In genomic region chr16:27198451-27199234, GRCh38 we compare ENCODE assay signal across 1 cellular context.
A peak's percentile ranks its signal among the peaks of the same experiment; 100 is the strongest.
TF ChIP-seq lines count a peak whose summit lies in the region.

No MANE protein-coding gene starts in this region.

TF ChIP-seq in K562, 482 proteins besides CTCF, POLR2A, EP300 and RAD21 (continued from another document and continues in another):
- no peak for TF ChIP-seq RBFOX2 (IDR thresholded peaks at IDR 0.05; ENCODE audit: low read depth, low read length)
- peak; percentile 35; the same call in 1 of the 2 replicates for TF ChIP-seq MGA (IDR thresholded peaks at IDR 0.05)
- peak; percentile 62; the same call in 1 of the 2 replicates for TF ChIP-seq DDX20 (tag; IDR thresholded peaks at IDR 0.05; ENCODE audit: low read depth)
- no peak for TF ChIP-seq ZNF184 (CRISPR knock-in tag; IDR thresholded peaks at IDR 0.05)
- TF ChIP-seq MAFF (IDR thresholded peaks at IDR 0.05; ENCODE audit: low read length): no peak
- no peak for TF ChIP-seq GATAD2A (IDR thresholded peaks at IDR 0.05)
- TF ChIP-seq SPI1 (IDR thresholded peaks at IDR 0.05; ENCODE audit: borderline replicate concordance, low read depth, low read length): no peak
- no peak for TF ChIP-seq ZNF507 (tag; conservative IDR thresholded peaks at IDR 0.05)
- no peak for TF ChIP-seq NCOR1 (IDR thresholded peaks at IDR 0.05)
- TF ChIP-seq NRF1 (conservative IDR thresholded peaks at IDR 0.05 in 1 of 2, IDR thresholded peaks at IDR 0.05 in 1 of 2): peak; percentile 36 to 57; a peak in 3 of 4 replicates
- no peak for TF ChIP-seq ZNF785 (CRISPR knock-in tag; IDR thresholded peaks at IDR 0.05)
- no peak for TF ChIP-seq BCL6 (CRISPR knock-in tag; IDR thresholded peaks at IDR 0.05)
- peak; percentile 83 for TF ChIP-seq ZNF644 (tag; IDR thresholded peaks at IDR 0.05; ENCODE audit: low read depth)
- TF ChIP-seq ZNF197 (CRISPR knock-in tag; IDR thresholded peaks at IDR 0.05; ENCODE audit: low read depth): no peak; the same call in 1 of the 2 replicates
- no peak; the same call in 1 of the 2 replicates for TF ChIP-seq ZC3H11A (IDR thresholded peaks at IDR 0.05; ENCODE audit: low read depth, low read length)
- TF ChIP-seq FOXP4 (CRISPR knock-in tag; IDR thresholded peaks at IDR 0.05; ENCODE audit: borderline replicate concordance): no peak
- no peak for TF ChIP-seq FUS (optimal IDR thresholded peaks at IDR 0.05; ENCODE audit: low read depth, low read length)
- no peak for TF ChIP-seq BRF1 (IDR thresholded peaks at IDR 0.05; ENCODE audit: borderline replicate concordance, extremely low read depth, insufficient read length)
- TF ChIP-seq THRB (CRISPR knock-in tag; conservative IDR thresholded peaks at IDR 0.05): no peak
- no peak for TF ChIP-seq CBFA2T3 (IDR thresholded peaks at IDR 0.05)
- TF ChIP-seq TFE3 (CRISPR knock-in tag; IDR thresholded peaks at IDR 0.05): no peak
- no peak for TF ChIP-seq NFATC3 (IDR thresholded peaks at IDR 0.05)
- no peak for TF ChIP-seq LARP7 (IDR thresholded peaks at IDR 0.05)
- TF ChIP-seq ZNF280A (IDR thresholded peaks at IDR 0.05; ENCODE audit: low read depth, partially characterized antibody): no peak
- no peak for TF ChIP-seq HDAC3 (IDR thresholded peaks at IDR 0.05; ENCODE audit: borderline replicate concordance, partially characterized antibody)
- no peak for TF ChIP-seq WHSC1 (IDR thresholded peaks at IDR 0.05; ENCODE audit: low read length)
- no peak for TF ChIP-seq JUN (IDR thresholded peaks at IDR 0.05; ENCODE audit: borderline replicate concordance, low read depth, low read length)
- no peak for TF ChIP-seq JUN (CRISPR knock-in tag; IDR thresholded peaks at IDR 0.05; ENCODE audit: borderline replicate concordance)
- TF ChIP-seq ATF6 (CRISPR knock-in tag; IDR thresholded peaks at IDR 0.05): no peak
- no peak for TF ChIP-seq ZNF609 (CRISPR knock-in tag; IDR thresholded peaks at IDR 0.05; ENCODE audit: borderline replicate concordance)
- TF ChIP-seq MCM5 (IDR thresholded peaks at IDR 0.05; ENCODE audit: low read depth): no peak
